ENCODE assay signal across 9 cellular contexts in genomic region chr22:44924098-44924497, GRCh38.
"Had no signal": no experiment of that assay in that cellular context is flagged by ENCODE, and none has a peak within 500 bp of the region (broad histone marks: within the 10 kb centered on the region; RNA-seq: fewer than 3 reads in every experiment).

No MANE protein-coding gene starts in this region.

- H3K9me3 ChIP-seq: HAP-1 had no signal

- H3K4me1 ChIP-seq: HAP-1 had no signal

- FAIRE-seq: H1, H54 had no signal

- H3K4me3 Mint-ChIP-seq: GM23338, H9, HFFc6 had no signal

- H3K27ac ChIP-seq: GM23248 had no signal

- H3K27ac Mint-ChIP-seq: GM23338, H9, HFFc6 had no signal

- H3K4me3 ChIP-seq: GM23248, GM23338, HAP-1 had no signal

- H3K36me3 ChIP-seq: HAP-1 had no signal

- H3K9ac ChIP-seq: GM23248 had no signal

- DNase-seq: GOT3, H7, H9, HFFc6 had no signal
